7 cellular contexts compared by ENCODE assay signal in genomic region chr4:76670631-76671030, GRCh38.
"Had no signal": no experiment of that assay in that cellular context is flagged by ENCODE, and none has a peak within 500 bp of the region (broad histone marks: within the 10 kb centered on the region; RNA-seq: fewer than 3 reads in every experiment).

No MANE protein-coding gene starts in this region.

- H2AFZ ChIP-seq: GM23338 had no signal

- H3K4me3 ChIP-seq: GM23338, K562 had no signal

- H3K4me2 ChIP-seq: GM23338 had no signal

- DNase-seq: H9, HCEC 1CT, HFFc6, IMR-90, KG1 had no signal
